18 cellular contexts compared by ENCODE assay signal in genomic region chr10:24505759-24506158, GRCh38.
"Had no signal": no experiment of that assay in that cellular context is flagged by ENCODE, and none has a peak within 500 bp of the region (broad histone marks: within the 10 kb centered on the region; RNA-seq: fewer than 3 reads in every experiment).

No MANE protein-coding gene starts in this region.

- H3K27me3 ChIP-seq: brain microvascular endothelial cell, gastroesophageal sphincter, uterus had no signal

- H3K36me3 ChIP-seq: uterus had no signal

- DNase-seq: activated CD4-positive, alpha-beta T cell treated with anti-CD3 and anti-CD28 coated beads for 4 hours; activated CD8-positive, alpha-beta T cell treated with anti-CD3 and anti-CD28 coated beads, Interleukin-2, amount 10 ng/mL, durations not matched to agents 7 days and 5 days; activated naive CD4-positive, alpha-beta T cell treated with Interleukin-2 at 50 U/mL for 16 hours; activated naive CD8-positive, alpha-beta T cell treated with anti-CD3 and anti-CD28 coated beads, Interleukin-2, amount 50 U/mL, for 24 hours; brain microvascular endothelial cell; dorsolateral prefrontal cortex; hypothalamus; mucosa of descending colon; natural killer cell; psoas muscle; stimulated activated CD4-positive, alpha-beta T cell treated with anti-CD3 and anti-CD28 coated beads, Interleukin-4, amount 100 ng/mL, for 4 hours; stimulated activated naive CD8-positive, alpha-beta T cell treated with anti-CD3 and anti-CD28 coated beads, Interleukin-15, amount 100 ng/mL, for 72 hours; T-cell; T1000 had no signal

- H3K4me1 ChIP-seq: gastroesophageal sphincter, psoas muscle, uterus had no signal

- H3K9me3 ChIP-seq: gastroesophageal sphincter, mucosa of descending colon, psoas muscle, uterus had no signal

- H3K9me3 Mint-ChIP-seq: stimulated activated naive CD8-positive, alpha-beta T cell treated with anti-CD3 and anti-CD28 coated beads, Interleukin-15, amount 100 ng/mL, for 72 hours had no signal

- H3K27ac Mint-ChIP-seq: activated CD8-positive, alpha-beta T cell treated with anti-CD3 and anti-CD28 coated beads, Interleukin-2, amount 10 ng/mL, durations not matched to agents 7 days and 5 days; activated naive CD8-positive, alpha-beta T cell treated with anti-CD3 and anti-CD28 coated beads, Interleukin-2, amount 50 U/mL, for 24 hours; natural killer cell; stimulated activated naive CD8-positive, alpha-beta T cell treated with anti-CD3 and anti-CD28 coated beads, Interleukin-15, amount 100 ng/mL, for 72 hours; T-cell had no signal

- ATAC-seq: activated CD8-positive, alpha-beta T cell treated with anti-CD3 and anti-CD28 coated beads, Interleukin-2, amount 10 ng/mL, durations not matched to agents 7 days and 5 days; activated naive CD8-positive, alpha-beta T cell treated with anti-CD3 and anti-CD28 coated beads, Interleukin-2, amount 50 U/mL, for 24 hours; gastroesophageal sphincter; mucosa of descending colon; natural killer cell; psoas muscle; stimulated activated naive CD8-positive, alpha-beta T cell treated with anti-CD3 and anti-CD28 coated beads, Interleukin-15, amount 100 ng/mL, for 72 hours; T-cell had no signal

- H3K4me3 ChIP-seq: dorsolateral prefrontal cortex, gastroesophageal sphincter, mucosa of descending colon, psoas muscle, SK-N-MC, uterus had no signal

- H3K4me1 Mint-ChIP-seq: activated naive CD8-positive, alpha-beta T cell treated with anti-CD3 and anti-CD28 coated beads, Interleukin-2, amount 50 U/mL, for 24 hours; natural killer cell; stimulated activated naive CD8-positive, alpha-beta T cell treated with anti-CD3 and anti-CD28 coated beads, Interleukin-15, amount 100 ng/mL, for 72 hours; T-cell had no signal

- H3K36me3 Mint-ChIP-seq: natural killer cell, T-cell had no signal

- H3K27ac ChIP-seq: brain microvascular endothelial cell, dorsolateral prefrontal cortex, gastroesophageal sphincter, psoas muscle, SK-N-MC, uterus, VCaP had no signal

- H3K4me3 Mint-ChIP-seq: activated CD8-positive, alpha-beta T cell treated with anti-CD3 and anti-CD28 coated beads, Interleukin-2, amount 10 ng/mL, durations not matched to agents 7 days and 5 days; activated naive CD8-positive, alpha-beta T cell treated with anti-CD3 and anti-CD28 coated beads, Interleukin-2, amount 50 U/mL, for 24 hours; natural killer cell; stimulated activated naive CD8-positive, alpha-beta T cell treated with anti-CD3 and anti-CD28 coated beads, Interleukin-15, amount 100 ng/mL, for 72 hours; T-cell had no signal
